ENCODE assay signal across 8 cellular contexts in the genomic region with DNA sequence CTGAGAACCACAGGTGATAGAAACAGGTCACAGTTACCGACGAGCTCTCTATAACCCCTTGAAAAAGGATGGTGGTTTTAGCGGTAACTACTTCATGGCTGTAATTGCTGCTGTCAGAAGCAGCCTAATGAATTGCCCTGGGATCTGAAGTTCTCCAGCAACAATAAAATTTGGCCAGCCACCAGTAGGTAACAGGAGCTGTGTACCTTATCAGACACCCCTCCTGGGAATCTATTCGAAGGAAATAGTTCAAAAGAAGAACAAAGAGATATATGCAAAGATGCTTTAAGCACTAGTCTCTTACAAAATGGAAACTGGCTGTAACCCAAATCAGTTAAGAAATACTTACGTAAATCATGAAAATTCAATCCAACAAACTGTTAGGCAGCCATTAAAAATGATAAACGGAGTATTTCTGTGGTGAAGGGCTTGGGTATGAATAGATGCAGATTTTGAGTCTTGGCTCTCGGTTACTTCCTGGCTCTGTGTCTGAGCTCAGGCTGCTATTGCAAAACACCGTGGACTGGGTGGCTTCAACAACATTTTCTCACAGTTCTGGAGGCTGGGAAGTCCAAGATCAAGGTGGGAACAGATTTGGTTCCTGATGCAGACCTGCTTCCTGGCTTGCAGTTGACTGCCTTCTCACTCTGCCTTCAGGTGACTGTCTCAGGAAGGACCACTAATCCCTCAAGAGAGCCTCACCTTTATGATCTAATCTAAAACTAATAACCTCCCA. TPM values are rescaled to one million over a fixed set of nuclear protein-coding genes. Genes with fewer than 3 reads are reported as not detected.
DNase-seq lines count a peak whose midpoint lies in the region; ATAC-seq and FAIRE-seq lines count a peak whose summit lies in the region.

No MANE protein-coding gene starts in this region.

- H3K27ac Mint-ChIP-seq in activated naive CD4-positive, alpha-beta T cell treated with anti-CD3 and anti-CD28 coated beads, Interleukin-2, amount 10 ng/mL, durations not matched to agents 7 days and 5 days, result peak overlapping the region; percentile 20
- peak overlapping the region; percentile 91 for H3K27ac Mint-ChIP-seq in T-helper 17 cell

- peak overlapping the region in 1 of 2 donors; percentile 84 for H3K27ac ChIP-seq in small intestine (ENCODE audit: low read depth in 1 of 2, low read length in 1 of 2)

- H3K4me1 Mint-ChIP-seq in activated naive CD4-positive, alpha-beta T cell treated with anti-CD3 and anti-CD28 coated beads, Interleukin-2, amount 10 ng/mL, durations not matched to agents 7 days and 5 days, result peaks cover 38% of the 10 kb centered on the region
- H3K4me1 Mint-ChIP-seq in T-helper 17 cell, result peaks cover 26% of the 10 kb centered on the region

- H3K27me3 Mint-ChIP-seq in activated naive CD4-positive, alpha-beta T cell treated with anti-CD3 and anti-CD28 coated beads, Interleukin-2, amount 10 ng/mL, durations not matched to agents 7 days and 5 days, result peaks cover 3% of the 10 kb centered on the region
- no peaks in the 10 kb centered on the region for H3K27me3 Mint-ChIP-seq in T-helper 17 cell

- H3K36me3 ChIP-seq in small intestine (ENCODE audit: control insufficient read depth in 2 of 2, insufficient read depth in 2 of 2, low read length in 2 of 2), result no peaks in the 10 kb centered on the region

- no peak for FAIRE-seq in small intestine (lab: Jason Lieb, UNC)

- H3K4me3 Mint-ChIP-seq in activated naive CD4-positive, alpha-beta T cell treated with anti-CD3 and anti-CD28 coated beads, Interleukin-2, amount 10 ng/mL, durations not matched to agents 7 days and 5 days, result peak overlapping the region; percentile 89
- peak overlapping the region; percentile 93 for H3K4me3 Mint-ChIP-seq in T-helper 17 cell

- no peaks in the 10 kb centered on the region for H3K9me3 ChIP-seq in T-helper 17 cell (ENCODE audit: control insufficient read depth, low read length, poor library complexity, severe bottlenecking)
- no peaks in the 10 kb centered on the region for H3K9me3 ChIP-seq in small intestine (ENCODE audit: control insufficient read depth, low read depth)

- peak; percentile 37 for ATAC-seq in T-helper 17 cell
- ATAC-seq in GM19463 (IDR thresholded peaks at IDR 0.05; ENCODE audit: unreplicated experiment), result no peak

- no peak for DNase-seq in activated naive CD4-positive, alpha-beta T cell treated with anti-CD3 and anti-CD28 coated beads, Interleukin-2, amount 10 ng/mL, durations not matched to agents 7 days and 5 days
- no peak for DNase-seq in activated naive CD4-positive, alpha-beta T cell treated with anti-CD3 and anti-CD28 coated beads, Interleukin-2, amount 50 U/mL, for 16 hours
- DNase-seq in T-helper 17 cell, result no peak
- peak; percentile 38 for DNase-seq in fibroblast of the conjunctiva (ENCODE audit: low read depth)
- peak; percentile 14 for DNase-seq in small intestine
- DNase-seq in SW 1271 (lab: John Stamatoyannopoulos, UW), result no peak
- no peak for DNase-seq in NCI-H1694 (lab: John Stamatoyannopoulos, UW)

- 42 to 63% (median 62%) methylated on average over 8 of the region's 8 CpGs for WGBS in small intestine, 3 donors

- CTCF ChIA-PET in activated naive CD4-positive, alpha-beta T cell treated with anti-CD3 and anti-CD28 coated beads, Interleukin-2, amount 10 ng/mL, durations not matched to agents 7 days and 5 days (lab: Charles Lee), result no interaction called here

- peaks cover 3 to 13% of the 10 kb centered on the region in 2 donors for H3K4me1 ChIP-seq in small intestine (ENCODE audit: control insufficient read depth in 2 of 2, insufficient read depth in 1 of 2, low read depth in 1 of 2, low read length in 1 of 2)

- no peak overlapping the region for H3K4me3 ChIP-seq in small intestine (ENCODE audit: low read depth in 1 of 2, low read length in 2 of 2)

- peaks cover 17% of the 10 kb centered on the region for H3K36me3 Mint-ChIP-seq in activated naive CD4-positive, alpha-beta T cell treated with anti-CD3 and anti-CD28 coated beads, Interleukin-2, amount 10 ng/mL, durations not matched to agents 7 days and 5 days
- H3K36me3 Mint-ChIP-seq in T-helper 17 cell (ENCODE audit: low read depth), result no peaks in the 10 kb centered on the region

- peaks cover 3% of the 10 kb centered on the region for H3K9me3 Mint-ChIP-seq in activated naive CD4-positive, alpha-beta T cell treated with anti-CD3 and anti-CD28 coated beads, Interleukin-2, amount 10 ng/mL, durations not matched to agents 7 days and 5 days

- H3K27me3 ChIP-seq in small intestine (ENCODE audit: control insufficient read depth in 2 of 2, insufficient read depth in 2 of 2, low read length in 2 of 2), result no peaks in the 10 kb centered on the region

RNA-seq across cellular contexts. Expression of gene MSRB2, which starts 1.6 kb away (rescaled TPM):
- 1 to 10 TPM; 1.1 to 6.2 TPM for total RNA-seq in T-helper 17 cell
- polyA plus RNA-seq in small intestine, result 10 to 100 TPM; 20.3 to 29.1 (median 20.3) TPM

Comparison
In these comparisons a context has a peak if more than half of its experiments do, and no peak if none do; other contexts are left out.
1. DNase-seq: peak in fibroblast of the conjunctiva (single experiment) and small intestine (single experiment); none in activated naive CD4-positive, alpha-beta T cell treated with anti-CD3 and anti-CD28 coated beads, Interleukin-2, amount 10 ng/mL, durations not matched to agents 7 days and 5 days (single experiment), activated naive CD4-positive, alpha-beta T cell treated with anti-CD3 and anti-CD28 coated beads, Interleukin-2, amount 50 U/mL, for 16 hours (single experiment), T-helper 17 cell (0 of 3), SW 1271 (0 of 2) and NCI-H1694 (single experiment).